8 cellular contexts compared by ENCODE assay signal in the genomic region with DNA sequence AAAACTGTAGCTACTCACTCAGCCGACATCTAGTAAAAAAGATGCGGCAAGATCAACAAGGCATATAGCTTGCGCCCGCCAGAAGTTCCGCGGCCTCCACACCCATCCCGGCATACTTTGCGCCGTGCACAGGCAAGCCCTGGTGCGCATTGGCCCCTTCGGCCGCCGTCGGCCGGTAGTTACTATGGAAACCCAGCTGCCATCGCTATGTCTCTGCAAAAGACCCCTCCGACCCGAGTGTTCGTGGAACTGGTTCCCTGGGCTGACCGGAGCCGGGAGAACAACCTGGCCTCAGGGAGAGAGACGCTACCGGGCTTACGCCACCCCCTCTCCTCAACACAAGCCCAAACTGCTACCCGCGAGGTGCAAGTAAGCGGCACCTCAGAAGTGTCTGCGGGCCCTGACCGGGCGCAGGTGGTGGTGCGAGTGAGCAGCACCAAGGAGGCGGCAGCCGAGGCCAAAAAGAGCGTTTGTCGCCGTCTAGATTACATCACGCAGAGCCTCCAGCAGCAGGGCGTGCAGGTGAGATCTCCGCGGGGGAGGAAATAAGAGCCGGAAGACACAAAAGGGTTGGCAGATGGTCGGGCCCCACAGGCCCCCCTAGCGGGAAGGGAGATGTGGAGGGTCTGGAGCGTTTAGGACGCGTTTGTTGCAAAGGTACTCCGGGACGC. TPM values are rescaled to one million over a fixed set of nuclear protein-coding genes. Genes with fewer than 3 reads are reported as not detected.
A peak's percentile ranks its signal among the peaks of the same experiment; 100 is the strongest.
DNase-seq lines count a peak whose midpoint lies in the region; ATAC-seq and TF ChIP-seq lines count a peak whose summit lies in the region.

Gene IRAK1BP1, plus strand, starts transcription at position 182 of the 671 bp plus-strand sequence. Its CDS starts 26 bp downstream, at position 208.

- peak; percentile 89 for DNase-seq in Ammon's horn (ENCODE audit: low spot score)
- DNase-seq in NCI-H460 (ENCODE audit: extremely low read depth, low read depth), result peak; percentile 59
- DNase-seq in activated CD4-positive, alpha-beta T cell treated with anti-CD3 and anti-CD28 coated beads for 4 hours, result peak; percentile 59 to 69
- DNase-seq in dedifferentiated amniotic fluid mesenchymal stem cell (ENCODE audit: extremely low spot score), result peak; percentile 69
- DNase-seq in left lung, result peak; percentile 90 to 92
- DNase-seq in stimulated activated CD4-positive, alpha-beta T cell treated with anti-CD3 and anti-CD28 coated beads, Interleukin-2, amount 100 ng/mL, for 4 hours (ENCODE audit: low read depth), result peak; percentile 59

- peak within 1 kb of the TSS; percentile 76 to 81 for H3K27ac ChIP-seq in left lung

- peak within 1 kb of the TSS; percentile 79 for H3K4me3 ChIP-seq in left lung

- ATAC-seq in GM19035 (IDR thresholded peaks at IDR 0.05; ENCODE audit: unreplicated experiment), result peak; percentile 98
- peak; percentile 96 for ATAC-seq in HG03342 (IDR thresholded peaks at IDR 0.05; ENCODE audit: unreplicated experiment)
- ATAC-seq in left lung, result peak; percentile 99

- intact Hi-C loops in left lung (cut with DNase I), result no loop called here

- H3K4me1 ChIP-seq in left lung, result peaks cover 0 to 9% of the 10 kb centered on the region in 2 donors

- H3K27me3 ChIP-seq in left lung, result no peaks in the 10 kb centered on the region

- TF ChIP-seq CTCF in left lung (IDR thresholded peaks at IDR 0.05), result no peak

- H3K36me3 ChIP-seq in left lung, result no peaks in the 10 kb centered on the region

- no peaks in the 10 kb centered on the region for H3K9me3 ChIP-seq in left lung

RNA-seq across cellular contexts. Expression of gene IRAK1BP1, which starts in this region (rescaled TPM):
- 11.3 and 12.2 TPM in 2 replicates for total RNA-seq in NCI-H460 (2014; rRNA removed; shearing (Covaris generic))
- polyA plus RNA-seq in NCI-H460 (2014; cell fraction: nucleus; rRNA removed), result 4.3 and 6.1 TPM in 2 replicates
- total RNA-seq in left lung, result 1 to 10 TPM; 5.1 to 8.0 TPM

Comparison
In these comparisons a context has a peak if more than half of its experiments do, and no peak if none do; other contexts are left out.
1. Peak in every context shown above with its lines: DNase-seq, ATAC-seq, H3K4me3 ChIP-seq and H3K27ac ChIP-seq.